Comparison of ENCODE assay signal across 8 cellular contexts in genomic region chr7:4642468-4643203, GRCh38. TPM values are rescaled to one million over a fixed set of nuclear protein-coding genes. Genes with fewer than 3 reads are reported as not detected.
DNase-seq lines count a peak whose midpoint lies in the region; ATAC-seq lines count a peak whose summit lies in the region.

No MANE protein-coding gene starts in this region.

- peaks cover 20% of the 10 kb centered on the region for H3K4me1 Mint-ChIP-seq in activated CD8-positive, alpha-beta memory T cell treated with anti-CD3 and anti-CD28 coated beads, Interleukin-2, amount 10 ng/mL, durations not matched to agents 7 days and 5 days
- H3K4me1 Mint-ChIP-seq in activated T-helper 17 cell treated with anti-CD3 and anti-CD28 coated beads, Interleukin-2, amount 50 U/mL, for 72 hours, result peaks cover 11% of the 10 kb centered on the region
- H3K4me1 Mint-ChIP-seq in immature natural killer cell, result peaks cover 8% of the 10 kb centered on the region in 2 donors

- H3K27ac Mint-ChIP-seq in activated CD8-positive, alpha-beta memory T cell treated with anti-CD3 and anti-CD28 coated beads, Interleukin-2, amount 10 ng/mL, durations not matched to agents 7 days and 5 days, result peak overlapping the region; percentile 93
- peak overlapping the region; percentile 94 for H3K27ac Mint-ChIP-seq in activated T-helper 17 cell treated with anti-CD3 and anti-CD28 coated beads, Interleukin-2, amount 50 U/mL, for 72 hours
- H3K27ac Mint-ChIP-seq in immature natural killer cell, result peak overlapping the region; percentile 84 to 96 (median 94)

- peak overlapping the region; percentile 87 for H3K4me3 Mint-ChIP-seq in activated CD8-positive, alpha-beta memory T cell treated with anti-CD3 and anti-CD28 coated beads, Interleukin-2, amount 10 ng/mL, durations not matched to agents 7 days and 5 days
- peak overlapping the region; percentile 91 for H3K4me3 Mint-ChIP-seq in activated T-helper 17 cell treated with anti-CD3 and anti-CD28 coated beads, Interleukin-2, amount 50 U/mL, for 72 hours
- peak overlapping the region; percentile 64 to 90 (median 87) for H3K4me3 Mint-ChIP-seq in immature natural killer cell

- peaks cover 2% of the 10 kb centered on the region for H3K36me3 Mint-ChIP-seq in activated CD8-positive, alpha-beta memory T cell treated with anti-CD3 and anti-CD28 coated beads, Interleukin-2, amount 10 ng/mL, durations not matched to agents 7 days and 5 days
- peaks cover 8% of the 10 kb centered on the region for H3K36me3 Mint-ChIP-seq in activated T-helper 17 cell treated with anti-CD3 and anti-CD28 coated beads, Interleukin-2, amount 50 U/mL, for 72 hours (ENCODE audit: low read depth)
- H3K36me3 Mint-ChIP-seq in immature natural killer cell, result no peaks in the 10 kb centered on the region

- H3K9me3 Mint-ChIP-seq in activated CD8-positive, alpha-beta memory T cell treated with anti-CD3 and anti-CD28 coated beads, Interleukin-2, amount 10 ng/mL, durations not matched to agents 7 days and 5 days (ENCODE audit: low read depth), result no peaks in the 10 kb centered on the region
- H3K9me3 Mint-ChIP-seq in activated T-helper 17 cell treated with anti-CD3 and anti-CD28 coated beads, Interleukin-2, amount 50 U/mL, for 72 hours, result no peaks in the 10 kb centered on the region
- H3K9me3 Mint-ChIP-seq in immature natural killer cell, result no peaks in the 10 kb centered on the region

- peak overlapping the region; percentile 88 for H3K27ac ChIP-seq in temporal lobe (ENCODE audit: low read depth, low read length)

- no peaks in the 10 kb centered on the region for H3K27me3 Mint-ChIP-seq in activated CD8-positive, alpha-beta memory T cell treated with anti-CD3 and anti-CD28 coated beads, Interleukin-2, amount 10 ng/mL, durations not matched to agents 7 days and 5 days
- H3K27me3 Mint-ChIP-seq in activated T-helper 17 cell treated with anti-CD3 and anti-CD28 coated beads, Interleukin-2, amount 50 U/mL, for 72 hours, result no peaks in the 10 kb centered on the region
- H3K27me3 Mint-ChIP-seq in immature natural killer cell (ENCODE audit: low read depth in 3 of 3), result peaks cover 12 to 17% (median 16%) of the 10 kb centered on the region in 3 donors

- CTCF ChIA-PET in activated CD8-positive, alpha-beta memory T cell treated with anti-CD3 and anti-CD28 coated beads, Interleukin-2, amount 10 ng/mL, durations not matched to agents 7 days and 5 days (lab: Charles Lee), result interaction anchor here (0.7 to 2.7 kb wide), 9 partner anchors 12 to 150 kb away, joined by 3 to 10 read pairs (median 6); partner anchors contain the start of gene AP5Z1

- ATAC-seq in activated CD8-positive, alpha-beta memory T cell treated with anti-CD3 and anti-CD28 coated beads, Interleukin-2, amount 10 ng/mL, durations not matched to agents 7 days and 5 days, result no peak
- no peak for ATAC-seq in activated T-helper 17 cell treated with anti-CD3 and anti-CD28 coated beads, Interleukin-2, amount 50 U/mL, for 72 hours (replicated peaks)
- ATAC-seq in HG02623 (IDR thresholded peaks at IDR 0.05; ENCODE audit: unreplicated experiment) (no peak), GM18520 (IDR thresholded peaks at IDR 0.05; ENCODE audit: unreplicated experiment) (no peak)

- no peak for DNase-seq in activated CD8-positive, alpha-beta memory T cell treated with anti-CD3 and anti-CD28 coated beads, Interleukin-2, amount 10 ng/mL, durations not matched to agents 7 days and 5 days
- DNase-seq in activated CD8-positive, alpha-beta memory T cell treated with anti-CD3 and anti-CD28 coated beads for 24 hours, result no peak
- DNase-seq in immature natural killer cell (no peak), OCI-M2 (lab: John Stamatoyannopoulos, UW; ENCODE audit: unreplicated experiment) (no peak)

RNA-seq across cellular contexts. Expression of gene FOXK1, which starts 39.5 kb away (rescaled TPM):
- total RNA-seq in activated CD8-positive, alpha-beta memory T cell treated with anti-CD3 and anti-CD28 coated beads, Interleukin-2, amount 10 ng/mL, durations not matched to agents 7 days and 5 days, result 10 to 100 TPM; 27.1 to 31.2 TPM
- 10 to 100 TPM; 32.3 to 32.5 TPM for total RNA-seq in activated T-helper 17 cell treated with anti-CD3 and anti-CD28 coated beads, Interleukin-2, amount 50 U/mL, for 72 hours
- polyA plus RNA-seq in immature natural killer cell, result 1 to 10 TPM; 1.1 to 3.4 (median 1.5) TPM
- 23.4 TPM for total RNA-seq in temporal lobe
